Comparison of ENCODE assay signal across 1 cellular context in genomic region chr2:76073992-76074604, GRCh38.
TF ChIP-seq lines count a peak whose summit lies in the region.

No MANE protein-coding gene starts in this region.

TF ChIP-seq in SK-N-SH treated with all-trans-retinoic acid at 6 μM for 48 hours, 23 proteins besides CTCF, POLR2A, EP300 and RAD21 (continued from another document):
- TF ChIP-seq BACH2 (CRISPR knock-in tag; IDR thresholded peaks at IDR 0.05; ENCODE audit: borderline replicate concordance) (no peak), TOX (CRISPR knock-in tag; IDR thresholded peaks at IDR 0.05; ENCODE audit: borderline replicate concordance) (no peak), ZFP30 (CRISPR knock-in tag; IDR thresholded peaks at IDR 0.05) (no peak), SNAI2 (CRISPR knock-in tag; IDR thresholded peaks at IDR 0.05) (no peak), OSR1 (CRISPR knock-in tag; IDR thresholded peaks at IDR 0.05) (no peak)
